In genomic region chr3:11661827-11662226, GRCh38 we compare ENCODE assay signal across 1 cellular context.
TF ChIP-seq lines count a peak whose summit lies in the region.

No MANE protein-coding gene starts in this region.

TF ChIP-seq in K562, 482 proteins besides CTCF, POLR2A, EP300 and RAD21 (continued from another document):
- TF ChIP-seq ZNF639 (CRISPR knock-in tag; conservative IDR thresholded peaks at IDR 0.05 in 1 of 2, IDR thresholded peaks at IDR 0.05 in 1 of 2) = no peak
- TF ChIP-seq FOXK2 (conservative IDR thresholded peaks at IDR 0.05 in 1 of 2, IDR thresholded peaks at IDR 0.05 in 1 of 2; ENCODE audit: low read depth in 2 of 2) = 0 out of 4 replicates have a peak, but pooled peaks of 1 of the 2 experiments have one; percentile 40
- no peak for TF ChIP-seq POLR3A (IDR thresholded peaks at IDR 0.05; ENCODE audit: borderline replicate concordance, extremely low read depth, insufficient read depth, insufficient read length)
- TF ChIP-seq GABPB1 (CRISPR knock-in tag; IDR thresholded peaks at IDR 0.05) = 0 out of 2 replicates have a peak, but pooled peaks have one; percentile 33
- peak; percentile 51 for TF ChIP-seq ELF1 (tag; IDR thresholded peaks at IDR 0.05)
- TF ChIP-seq CEBPB (tag; IDR thresholded peaks at IDR 0.05) = peak; percentile 49
- TF ChIP-seq SRSF9 (IDR thresholded peaks at IDR 0.05; ENCODE audit: borderline replicate concordance, low read depth, low read length) = no peak
- no peak for TF ChIP-seq CEBPG (CRISPR knock-in tag; IDR thresholded peaks at IDR 0.05)
- TF ChIP-seq CEBPG (tag; conservative IDR thresholded peaks at IDR 0.05 in 1 of 2, IDR thresholded peaks at IDR 0.05 in 1 of 2) = peak in 1 of 2 experiments; percentile 77; a peak in 2 of 4 replicates
